Comparison of ENCODE assay signal across 20 cellular contexts in genomic region chr9:16143947-16144890, GRCh38.
DNase-seq lines count a peak whose midpoint lies in the region; ATAC-seq, FAIRE-seq and TF ChIP-seq lines count a peak whose summit lies in the region.
"Had no signal": no experiment of that assay in that cellular context is flagged by ENCODE, and none has a peak within 500 bp of the region (broad histone marks: within the 10 kb centered on the region; RNA-seq: fewer than 3 reads in every experiment).

No MANE protein-coding gene starts in this region.

- H2AFZ ChIP-seq in SK-N-SH (ENCODE audit: low read depth) = no peak overlapping the region

- TF ChIP-seq CTCF in SK-N-SH (IDR thresholded peaks at IDR 0.05) = no peak
- no peak for TF ChIP-seq CTCF in RWPE1 (conservative IDR thresholded peaks at IDR 0.05; ENCODE audit: low read depth)
- TF ChIP-seq CTCF in esophagus squamous epithelium (IDR thresholded peaks at IDR 0.05) = no peak

- no peaks in the 10 kb centered on the region for H3K9me3 ChIP-seq in SK-N-SH
- H3K9me3 ChIP-seq in esophagus squamous epithelium = no peaks in the 10 kb centered on the region
- H3K9me3 ChIP-seq: esophagus muscularis mucosa, tibial artery had no signal

- intact Hi-C loops in esophagus squamous epithelium (cut with DNase I) = no loop called here

- ATAC-seq in SK-N-SH treated with all-trans-retinoic acid at 6 μM for 48 hours (peak; percentile 33; the same call in 2 of the 3 replicates), GM18873 (IDR thresholded peaks at IDR 0.05; ENCODE audit: low FRiP score, unreplicated experiment) (no peak)
- ATAC-seq: stimulated activated effector memory CD8-positive, alpha-beta T cell treated with anti-CD3 and anti-CD28 coated beads, Interleukin-12 subunit alpha, Interleukin-12 subunit beta, amount 100 ng/mL, for 72 hours had no signal

- peaks cover 1% of the 10 kb centered on the region for H3F3A ChIP-seq in SK-N-SH (replicated peaks; ENCODE audit: insufficient read depth)

- POLR2A ChIA-PET in SK-N-SH (lab: Yijun Ruan, JAX) (no interaction called here), RWPE1 (lab: Yijun Ruan, JAX; ENCODE audit: low non-redundant PET) (no interaction called here)

- TF ChIP-seq EP300 in SK-N-SH (IDR thresholded peaks at IDR 0.05; ENCODE audit: borderline replicate concordance in 1 of 2, low read depth in 1 of 2, low read length in 1 of 2) = no peak

- TF ChIP-seq POLR2A in esophagus squamous epithelium (IDR thresholded peaks at IDR 0.05) = no peak

- no peak overlapping the region for H3K9ac ChIP-seq in SK-N-SH
- H3K9ac ChIP-seq: BLaER1 treated with 17β-estradiol and CSF1 and Interleukin-3, amounts not matched to agents 10 nM and 100 nM; neural progenitor cell had no signal

- CTCF ChIA-PET in SK-N-SH (lab: Yijun Ruan, JAX) = interaction anchor here (0.9 kb wide), 1 partner anchor 11 kb away, joined by 3 read pairs; no protein-coding TSS in a partner anchor
- CTCF ChIA-PET in RWPE1 (lab: Yijun Ruan, JAX) = interaction anchor here (0.6 to 1.4 kb wide), 2 partner anchors 11 to 1455 kb away, joined by 3 to 4 read pairs; no protein-coding TSS in a partner anchor

- 96% methylated on average over 13 of the region's 13 CpGs for WGBS in SK-N-SH (ENCODE audit: low lambda C conversion rate)
- 60 to 70% methylated on average over 13 of the region's 13 CpGs for WGBS in esophagus squamous epithelium, 2 donors

- no peaks in the 10 kb centered on the region for H3K9me2 ChIP-seq in SK-N-SH

- H3K79me2 ChIP-seq in SK-N-SH (ENCODE audit: insufficient read depth) = no peaks in the 10 kb centered on the region

- DNase-seq in SK-N-SH (no peak), RWPE1 (ENCODE audit: low spot score) (peak; percentile 98), esophagus squamous epithelium (lab: John Stamatoyannopoulos, UW) (no peak), urothelium cell line (ENCODE audit: low spot score) (peak; percentile 82), C1 segment of cervical spinal cord (lab: John Stamatoyannopoulos, UW) (no peak), SIG-M5 treated with dmso at 0.1 percent for 504 hours (lab: John Stamatoyannopoulos, UW; ENCODE audit: unreplicated experiment) (no peak)
- DNase-seq: 8988T; activated CD4-positive, alpha-beta T cell treated with anti-CD3 and anti-CD28 coated beads for 4 hours; H7; immature natural killer cell; NCI-H187 treated with DMSO at 0.1 percent for 48 hours; NCI-H524 treated with DMSO at 0.1 percent for 48 hours; tibial artery had no signal

- H3K27me3 ChIP-seq in SK-N-SH (ENCODE audit: insufficient read depth) (no peaks in the 10 kb centered on the region), esophagus squamous epithelium (no peaks in the 10 kb centered on the region)
- H3K27me3 ChIP-seq: BLaER1 treated with 17β-estradiol and CSF1 and Interleukin-3, amounts not matched to agents 10 nM and 100 nM; esophagus muscularis mucosa; neural progenitor cell; tibial artery had no signal

- no peaks in the 10 kb centered on the region for H4K20me1 ChIP-seq in SK-N-SH (ENCODE audit: insufficient read depth)
- H4K20me1 ChIP-seq: BLaER1 treated with 17β-estradiol and CSF1 and Interleukin-3, amounts not matched to agents 10 nM and 100 nM had no signal

- TF ChIP-seq RAD21 in SK-N-SH (IDR thresholded peaks at IDR 0.05; ENCODE audit: low read length) = no peak

- H3K4me2 ChIP-seq in SK-N-SH = no peak overlapping the region
- H3K4me2 ChIP-seq: neural progenitor cell had no signal

- no peaks in the 10 kb centered on the region for H3K36me3 ChIP-seq in SK-N-SH (replicated peaks in 1 of 2; ENCODE audit: control insufficient read depth in 1 of 2, insufficient read depth in 2 of 2, low read length in 1 of 2)
- H3K36me3 ChIP-seq in esophagus squamous epithelium = no peaks in the 10 kb centered on the region
- H3K36me3 ChIP-seq: BLaER1 treated with 17β-estradiol and CSF1 and Interleukin-3, amounts not matched to agents 10 nM and 100 nM; esophagus muscularis mucosa; neural progenitor cell; tibial artery had no signal

- H3K4me3 ChIP-seq in SK-N-SH (ENCODE audit: low read depth in 2 of 2, low read length in 1 of 2) (no peak overlapping the region), esophagus squamous epithelium (no peak overlapping the region)
- H3K4me3 ChIP-seq: BLaER1 treated with 17β-estradiol and CSF1 and Interleukin-3, amounts not matched to agents 10 nM and 100 nM; esophagus muscularis mucosa; lung; neural progenitor cell; tibial artery had no signal

- peaks cover 0 to 5% of the 10 kb centered on the region in 2 experiments; a peak in 2 of 4 replicates for H3K4me1 ChIP-seq in SK-N-SH (ENCODE audit: control insufficient read depth in 1 of 2, insufficient read depth in 2 of 2, low read depth in 1 of 2, low read length in 1 of 2)
- H3K4me1 ChIP-seq in esophagus squamous epithelium = peaks cover 0 to 17% (median 4%) of the 10 kb centered on the region in 3 donors

- FAIRE-seq in urothelium cell line (lab: Jason Lieb, UNC) = no peak

- H3K27ac ChIP-seq in SK-N-SH (ENCODE audit: low read depth in 2 of 2, low read length in 1 of 2) = no peak overlapping the region
- peak overlapping the region; percentile 80 for H3K27ac ChIP-seq in RWPE1
- H3K27ac ChIP-seq in esophagus squamous epithelium = peak overlapping the region; percentile 25 to 52 (median 47)
- H3K27ac ChIP-seq: BLaER1 treated with 17β-estradiol and CSF1 and Interleukin-3, amounts not matched to agents 10 nM and 100 nM; esophagus muscularis mucosa; neural progenitor cell; tibial artery had no signal

TF ChIP-seq in SK-N-SH treated with all-trans-retinoic acid at 6 μM for 48 hours, 23 proteins besides CTCF, POLR2A, EP300 and RAD21 (continues in another document):
- no peak for TF ChIP-seq ARNTL (CRISPR knock-in tag; IDR thresholded peaks at IDR 0.05; ENCODE audit: borderline replicate concordance, low read depth)
- no peak for TF ChIP-seq CSRNP3 (CRISPR knock-in tag; IDR thresholded peaks at IDR 0.05)
- TF ChIP-seq ZFP3 (CRISPR knock-in tag; IDR thresholded peaks at IDR 0.05) = no peak
- TF ChIP-seq ZNF70 (CRISPR knock-in tag; IDR thresholded peaks at IDR 0.05) = no peak
- TF ChIP-seq ESRRG (CRISPR knock-in tag; IDR thresholded peaks at IDR 0.05) = no peak
- no peak for TF ChIP-seq TCF4 (CRISPR knock-in tag; IDR thresholded peaks at IDR 0.05; ENCODE audit: borderline replicate concordance)
- no peak for TF ChIP-seq ZC3H10 (CRISPR knock-in tag; IDR thresholded peaks at IDR 0.05)

TF ChIP-seq in SK-N-SH, 30 proteins besides CTCF, POLR2A, EP300 and RAD21:
- TF ChIP-seq SIN3A (IDR thresholded peaks at IDR 0.05; ENCODE audit: borderline replicate concordance, low read depth, low read length) = no peak
- no peak for TF ChIP-seq SMC3 (IDR thresholded peaks at IDR 0.05; ENCODE audit: low read depth, low read length)
- no peak for TF ChIP-seq TEAD4 (IDR thresholded peaks at IDR 0.05; ENCODE audit: borderline replicate concordance, insufficient read depth)
- TF ChIP-seq JUND (IDR thresholded peaks at IDR 0.05) = no peak
- no peak for TF ChIP-seq GATA2 (CRISPR knock-in tag; IDR thresholded peaks at IDR 0.05)
- TF ChIP-seq MAX (IDR thresholded peaks at IDR 0.05; ENCODE audit: low read depth) = no peak

Comparison
In these comparisons a context has a peak if more than half of its experiments do, and no peak if none do; other contexts are left out.
1. DNase-seq: peak in RWPE1 (single experiment) and urothelium cell line (single experiment); none in SK-N-SH (single experiment), esophagus squamous epithelium (single experiment), C1 segment of cervical spinal cord (0 of 14) and SIG-M5 treated with dmso at 0.1 percent for 504 hours (single experiment).
2. H3K27ac ChIP-seq: peak in RWPE1 (single experiment) and esophagus squamous epithelium (4 of 4); none in SK-N-SH (0 of 2).